8 cellular contexts compared by ENCODE assay signal in genomic region chr9:122264360-122265264, GRCh38. TPM values are rescaled to one million over a fixed set of nuclear protein-coding genes. Genes with fewer than 3 reads are reported as not detected.
A peak's percentile ranks its signal among the peaks of the same experiment; 100 is the strongest.
DNase-seq lines count a peak whose midpoint lies in the region; ATAC-seq and TF ChIP-seq lines count a peak whose summit lies in the region.

TSS of gene MRRF (plus strand) at chr9:122264882. CDS start at chr9:122270892, 6,010 bp downstream.
TSS of gene RBM18 (minus strand) at chr9:122264840. CDS start at chr9:122261492, 3,348 bp downstream.

- H3K27ac Mint-ChIP-seq in GM23338 (peak within 1 kb of the TSS; percentile 99), nephron progenitor cell (peak within 1 kb of the TSS; percentile 100)
- H3K27ac Mint-ChIP-seq in stimulated activated naive CD8-positive, alpha-beta T cell treated with anti-CD3 and anti-CD28 coated beads, Interleukin-15, Interleukin-2, amounts not matched to agents 100 ng/mL and 50 ng/mL, for 24 hours, result peak within 1 kb of the TSS; percentile 99

- H3K36me3 Mint-ChIP-seq in GM23338 (ENCODE audit: low read depth) (peaks cover 12% of the 10 kb centered on the region; the same call in 1 of the 3 replicates), nephron progenitor cell (ENCODE audit: low read depth) (peaks cover 7% of the 10 kb centered on the region)
- peaks cover 48% of the 10 kb centered on the region for H3K36me3 Mint-ChIP-seq in stimulated activated naive CD8-positive, alpha-beta T cell treated with anti-CD3 and anti-CD28 coated beads, Interleukin-15, Interleukin-2, amounts not matched to agents 100 ng/mL and 50 ng/mL, for 24 hours (ENCODE audit: low read depth)

- H3K4me1 ChIP-seq in GM23338 (ENCODE audit: insufficient read depth), result peaks cover 14% of the 10 kb centered on the region; the same call in 1 of the 2 replicates

- H3K79me2 ChIP-seq in GM23338 (replicated peaks; ENCODE audit: insufficient read depth), result peaks cover 54% of the 10 kb centered on the region

- H3F3A ChIP-seq in GM23338 (replicated peaks; ENCODE audit: low read depth), result 0 out of 2 replicates have a peak, but pooled peaks cover 2% of the 10 kb centered on the region

- peak; percentile 91 for DNase-seq in EL
- peak; percentile 95 for DNase-seq in GM23338 (ENCODE audit: low spot score)
- DNase-seq in LHCN-M2 (ENCODE audit: low read depth), result peak; percentile 85
- DNase-seq in activated effector memory CD4-positive, alpha-beta T cell treated with anti-CD3 and anti-CD28 coated beads, Interleukin-2, amount 50 U/mL, for 16 hours, result peak; percentile 96
- DNase-seq in fibroblast of the conjunctiva (ENCODE audit: low read depth), result peak; percentile 70
- DNase-seq in nephron progenitor cell, result peak; percentile 93

- TF ChIP-seq CTCF in GM23338 (conservative IDR thresholded peaks at IDR 0.05; ENCODE audit: low read depth in 2 of 2) (no peak; a peak in 1 of 4 replicates), nephron progenitor cell (IDR thresholded peaks at IDR 0.05) (no peak)

- TF ChIP-seq POLR2A in Raji (IDR thresholded peaks at IDR 0.05; ENCODE audit: insufficient read depth, low read depth, low read length), result peak; percentile 95

- peaks cover 8% of the 10 kb centered on the region; the same call in 1 of the 2 replicates for H3K36me3 ChIP-seq in GM23338 (ENCODE audit: insufficient read depth)

- H3K9me2 ChIP-seq in GM23338 (ENCODE audit: insufficient read depth), result no peaks in the 10 kb centered on the region

- H3K27me3 Mint-ChIP-seq in GM23338 (ENCODE audit: insufficient read depth, low read depth, poor library complexity) (peaks cover 7% of the 10 kb centered on the region), nephron progenitor cell (ENCODE audit: low read depth, poor library complexity) (no peaks in the 10 kb centered on the region)
- no peaks in the 10 kb centered on the region for H3K27me3 Mint-ChIP-seq in stimulated activated naive CD8-positive, alpha-beta T cell treated with anti-CD3 and anti-CD28 coated beads, Interleukin-15, Interleukin-2, amounts not matched to agents 100 ng/mL and 50 ng/mL, for 24 hours

- H4K20me1 ChIP-seq in GM23338 (replicated peaks; ENCODE audit: insufficient read depth), result no peaks in the 10 kb centered on the region

- H3K4me3 Mint-ChIP-seq in GM23338, result peak within 1 kb of the TSS; percentile 97
- H3K4me3 Mint-ChIP-seq in nephron progenitor cell, result peak within 1 kb of the TSS; percentile 99
- peak within 1 kb of the TSS; percentile 94 for H3K4me3 Mint-ChIP-seq in stimulated activated naive CD8-positive, alpha-beta T cell treated with anti-CD3 and anti-CD28 coated beads, Interleukin-15, Interleukin-2, amounts not matched to agents 100 ng/mL and 50 ng/mL, for 24 hours

- H3K9me3 Mint-ChIP-seq in GM23338 (no peaks in the 10 kb centered on the region), nephron progenitor cell (no peaks in the 10 kb centered on the region)
- no peaks in the 10 kb centered on the region for H3K9me3 Mint-ChIP-seq in stimulated activated naive CD8-positive, alpha-beta T cell treated with anti-CD3 and anti-CD28 coated beads, Interleukin-15, Interleukin-2, amounts not matched to agents 100 ng/mL and 50 ng/mL, for 24 hours

- peak within 1 kb of the TSS; percentile 89 for H2AFZ ChIP-seq in GM23338

- H3K27me3 ChIP-seq in GM23338 (ENCODE audit: insufficient read depth), result no peaks in the 10 kb centered on the region

- H3K4me2 ChIP-seq in GM23338, result peak within 1 kb of the TSS; percentile 97

- H3K4me3 ChIP-seq in GM23338, result peak within 1 kb of the TSS; percentile 69

- peak within 1 kb of the TSS; percentile 80 for H3K27ac ChIP-seq in GM23338 (ENCODE audit: low read depth)

- ATAC-seq in GM23338, result peak; percentile 92

- peaks cover 14% of the 10 kb centered on the region for H3K4me1 Mint-ChIP-seq in GM23338
- peaks cover 52% of the 10 kb centered on the region for H3K4me1 Mint-ChIP-seq in nephron progenitor cell
- peaks cover 49% of the 10 kb centered on the region for H3K4me1 Mint-ChIP-seq in stimulated activated naive CD8-positive, alpha-beta T cell treated with anti-CD3 and anti-CD28 coated beads, Interleukin-15, Interleukin-2, amounts not matched to agents 100 ng/mL and 50 ng/mL, for 24 hours (ENCODE audit: low read depth)

TF ChIP-seq in GM23338, 12 proteins besides CTCF, POLR2A, EP300 and RAD21:
- TF ChIP-seq POLR2AphosphoS5 (IDR thresholded peaks at IDR 0.05; ENCODE audit: low read depth), result peak; percentile 85
- TF ChIP-seq ZNF331 (CRISPR knock-in tag; IDR thresholded peaks at IDR 0.05; ENCODE audit: low read depth), result no peak
- TF ChIP-seq, protein P1, sequence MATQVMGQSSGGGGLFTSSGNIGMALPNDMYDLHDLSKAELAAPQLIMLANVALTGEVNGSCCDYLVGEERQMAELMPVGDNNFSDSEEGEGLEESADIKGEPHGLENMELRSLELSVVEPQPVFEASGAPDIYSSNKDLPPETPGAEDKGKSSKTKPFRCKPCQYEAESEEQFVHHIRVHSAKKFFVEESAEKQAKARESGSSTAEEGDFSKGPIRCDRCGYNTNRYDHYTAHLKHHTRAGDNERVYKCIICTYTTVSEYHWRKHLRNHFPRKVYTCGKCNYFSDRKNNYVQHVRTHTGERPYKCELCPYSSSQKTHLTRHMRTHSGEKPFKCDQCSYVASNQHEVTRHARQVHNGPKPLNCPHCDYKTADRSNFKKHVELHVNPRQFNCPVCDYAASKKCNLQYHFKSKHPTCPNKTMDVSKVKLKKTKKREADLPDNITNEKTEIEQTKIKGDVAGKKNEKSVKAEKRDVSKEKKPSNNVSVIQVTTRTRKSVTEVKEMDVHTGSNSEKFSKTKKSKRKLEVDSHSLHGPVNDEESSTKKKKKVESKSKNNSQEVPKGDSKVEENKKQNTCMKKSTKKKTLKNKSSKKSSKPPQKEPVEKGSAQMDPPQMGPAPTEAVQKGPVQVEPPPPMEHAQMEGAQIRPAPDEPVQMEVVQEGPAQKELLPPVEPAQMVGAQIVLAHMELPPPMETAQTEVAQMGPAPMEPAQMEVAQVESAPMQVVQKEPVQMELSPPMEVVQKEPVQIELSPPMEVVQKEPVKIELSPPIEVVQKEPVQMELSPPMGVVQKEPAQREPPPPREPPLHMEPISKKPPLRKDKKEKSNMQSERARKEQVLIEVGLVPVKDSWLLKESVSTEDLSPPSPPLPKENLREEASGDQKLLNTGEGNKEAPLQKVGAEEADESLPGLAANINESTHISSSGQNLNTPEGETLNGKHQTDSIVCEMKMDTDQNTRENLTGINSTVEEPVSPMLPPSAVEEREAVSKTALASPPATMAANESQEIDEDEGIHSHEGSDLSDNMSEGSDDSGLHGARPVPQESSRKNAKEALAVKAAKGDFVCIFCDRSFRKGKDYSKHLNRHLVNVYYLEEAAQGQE (IDR thresholded peaks at IDR 0.05; ENCODE audit: unreplicated experiment), result no peak
- peak; percentile 100 for TF ChIP-seq CREB1 (CRISPR knock-in tag; IDR thresholded peaks at IDR 0.05; ENCODE audit: low read depth)
- TF ChIP-seq ZNF114 (CRISPR knock-in tag; IDR thresholded peaks at IDR 0.05), result no peak
- TF ChIP-seq, protein P2, sequence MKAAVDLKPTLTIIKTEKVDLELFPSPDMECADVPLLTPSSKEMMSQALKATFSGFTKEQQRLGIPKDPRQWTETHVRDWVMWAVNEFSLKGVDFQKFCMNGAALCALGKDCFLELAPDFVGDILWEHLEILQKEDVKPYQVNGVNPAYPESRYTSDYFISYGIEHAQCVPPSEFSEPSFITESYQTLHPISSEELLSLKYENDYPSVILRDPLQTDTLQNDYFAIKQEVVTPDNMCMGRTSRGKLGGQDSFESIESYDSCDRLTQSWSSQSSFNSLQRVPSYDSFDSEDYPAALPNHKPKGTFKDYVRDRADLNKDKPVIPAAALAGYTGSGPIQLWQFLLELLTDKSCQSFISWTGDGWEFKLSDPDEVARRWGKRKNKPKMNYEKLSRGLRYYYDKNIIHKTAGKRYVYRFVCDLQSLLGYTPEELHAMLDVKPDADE (IDR thresholded peaks at IDR 0.05), result peak; percentile 63; the same call in 1 of the 2 replicates
- TF ChIP-seq EZH2phosphoT487 (IDR thresholded peaks at IDR 0.05; ENCODE audit: unreplicated experiment), result no peak

RNA-seq across cellular contexts. Expression of gene MRRF, which starts in this region (rescaled TPM):
- 31.5 and 32.7 TPM in 2 replicates for total RNA-seq in GM23338 (2014; rRNA removed; shearing (Covaris generic))
- polyA plus RNA-seq in GM23338 (2016; fragmentation: Nextera tagmentation; extraction: Ambion mirVana), result 25.1 and 27.8 TPM in 2 replicates
- 46.6 and 51.6 TPM in 2 replicates for total RNA-seq in LHCN-M2 (2014; rRNA removed)
- polyA plus RNA-seq in LHCN-M2 (2012), result 25.3 TPM

RNA-seq across cellular contexts. Expression of gene RBM18, which starts in this region (rescaled TPM):
- total RNA-seq in GM23338 (2014; rRNA removed; shearing (Covaris generic)), result 9.3 and 9.9 TPM in 2 replicates
- 23.2 and 25.5 TPM in 2 replicates for polyA plus RNA-seq in GM23338 (2016; fragmentation: Nextera tagmentation; extraction: Ambion mirVana)
- total RNA-seq in LHCN-M2 (2014; rRNA removed), result 15.3 and 16.1 TPM in 2 replicates
- 16.3 TPM for polyA plus RNA-seq in LHCN-M2 (2012)

Comparison
In these comparisons a context has a peak if more than half of its experiments do, and no peak if none do; other contexts are left out.
1. Peak in every context shown above with its lines: DNase-seq, ATAC-seq, H3K4me3 ChIP-seq and H3K27ac ChIP-seq.